9 cellular contexts compared by ENCODE assay signal in the genomic region with DNA sequence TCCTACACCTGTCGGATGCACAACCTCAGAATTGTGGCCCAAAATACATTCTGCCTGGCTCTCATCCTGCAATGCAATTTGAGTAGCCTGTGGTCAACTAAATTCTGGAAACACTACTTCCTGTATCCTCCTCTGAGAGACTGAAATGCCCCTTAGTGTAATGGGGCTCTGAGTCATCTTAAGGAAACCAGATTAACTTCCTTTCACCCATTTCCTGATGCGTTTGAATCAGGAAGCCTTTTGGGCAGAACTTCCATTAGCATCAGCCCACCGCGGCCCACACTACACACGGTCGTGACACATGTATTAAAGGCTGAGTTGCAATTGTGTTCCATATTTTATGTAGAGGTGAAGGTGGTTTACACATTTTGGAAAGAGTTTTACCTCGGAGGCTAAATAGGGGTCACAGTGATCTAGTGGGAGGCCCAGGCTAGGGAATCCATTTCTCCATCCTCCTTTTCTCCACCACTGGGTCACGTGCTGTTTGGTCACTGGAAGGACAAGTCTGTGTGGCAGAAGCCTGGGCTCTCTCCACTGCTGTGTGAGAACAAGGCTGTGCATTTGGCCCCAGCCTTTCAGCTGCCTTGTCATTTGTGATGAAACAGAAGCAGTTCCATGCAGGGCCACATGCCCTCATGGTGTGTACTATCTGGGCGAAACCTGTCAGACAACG. TPM values are rescaled to one million over a fixed set of nuclear protein-coding genes. Genes with fewer than 3 reads are reported as not detected.
DNase-seq lines count a peak whose midpoint lies in the region; ATAC-seq, FAIRE-seq and TF ChIP-seq lines count a peak whose summit lies in the region.
"Had no signal": no experiment of that assay in that cellular context is flagged by ENCODE, and none has a peak within 500 bp of the region (broad histone marks: within the 10 kb centered on the region; RNA-seq: fewer than 3 reads in every experiment).

No MANE protein-coding gene starts in this region.

- H2BK5ac ChIP-seq in mesendoderm (ENCODE audit: low read length): no peak overlapping the region

- no peak overlapping the region for H2AK5ac ChIP-seq in mesendoderm (ENCODE audit: low read length)

- in situ Hi-C loops in G401 (cut with HindIII; ENCODE audit: low sequenced_read_pairs): no loop called here

- no peak overlapping the region for H3K27ac ChIP-seq in mesendoderm (ENCODE audit: low read depth, low read length)

- no peak for TF ChIP-seq POLR2A in lower leg skin (IDR thresholded peaks at IDR 0.05)

- H3K27ac Mint-ChIP-seq in activated T-helper 17 cell treated with anti-CD3 and anti-CD28 coated beads, Interleukin-2, amount 50 U/mL, for 72 hours: peak overlapping the region; percentile 68

- H2BK15ac ChIP-seq in mesendoderm (replicated peaks; ENCODE audit: low read depth): no peak overlapping the region

- H3K4me3 Mint-ChIP-seq in activated T-helper 17 cell treated with anti-CD3 and anti-CD28 coated beads, Interleukin-2, amount 50 U/mL, for 72 hours: peak overlapping the region; percentile 17
- H3K4me3 Mint-ChIP-seq: brain had no signal

- no peaks in the 10 kb centered on the region for H3K79me1 ChIP-seq in mesendoderm (ENCODE audit: low read length)

- peaks cover 30% of the 10 kb centered on the region for H3K4me1 Mint-ChIP-seq in activated T-helper 17 cell treated with anti-CD3 and anti-CD28 coated beads, Interleukin-2, amount 50 U/mL, for 72 hours

- no CpG with 5 or more reads among the region's 10 CpGs for WGBS in mesendoderm (ENCODE audit: extremely low coverage, insufficient coverage, low lambda C conversion rate)
- WGBS in lower leg skin, 2 donors: 67 to 76% methylated on average over 10 of the region's 10 CpGs

- H3K23ac ChIP-seq in mesendoderm (ENCODE audit: low read length): no peak overlapping the region

- peak; percentile 70 for ATAC-seq in activated T-helper 17 cell treated with anti-CD3 and anti-CD28 coated beads, Interleukin-2, amount 50 U/mL, for 72 hours (replicated peaks)

- H3K27me3 ChIP-seq in mesendoderm (ENCODE audit: insufficient read depth, low read length, poor library complexity): no peaks in the 10 kb centered on the region

- H3K18ac ChIP-seq in mesendoderm (ENCODE audit: low read length): no peak overlapping the region

- peaks cover 7% of the 10 kb centered on the region for H3K4me1 ChIP-seq in mesendoderm (ENCODE audit: control insufficient read depth, low read depth, low read length)

- no peaks in the 10 kb centered on the region for H3K27me3 Mint-ChIP-seq in activated T-helper 17 cell treated with anti-CD3 and anti-CD28 coated beads, Interleukin-2, amount 50 U/mL, for 72 hours
- H3K27me3 Mint-ChIP-seq: brain had no signal

- H3K56ac ChIP-seq in mesendoderm (ENCODE audit: low read length): no peak overlapping the region

- H2BK120ac ChIP-seq in mesendoderm (ENCODE audit: low read depth, low read length): no peak overlapping the region

- H3K4me3 ChIP-seq in mesendoderm (ENCODE audit: low read length) (no peak overlapping the region), lower leg skin (ENCODE audit: low read depth, poor library complexity, severe bottlenecking) (no peak overlapping the region)

- no peak overlapping the region for H4K5ac ChIP-seq in mesendoderm (ENCODE audit: low read length)

- no peak overlapping the region for H3K4ac ChIP-seq in mesendoderm (ENCODE audit: low read depth, low read length)

- H3K36me3 ChIP-seq in mesendoderm (ENCODE audit: control insufficient read depth, insufficient read depth, low read length): no peaks in the 10 kb centered on the region

- no peak overlapping the region for H3K4me2 ChIP-seq in mesendoderm (ENCODE audit: low read length)

- H3K36me3 Mint-ChIP-seq in activated T-helper 17 cell treated with anti-CD3 and anti-CD28 coated beads, Interleukin-2, amount 50 U/mL, for 72 hours (ENCODE audit: low read depth): no peaks in the 10 kb centered on the region
- H3K36me3 Mint-ChIP-seq: brain had no signal

- no peak overlapping the region for H4K8ac ChIP-seq in mesendoderm (ENCODE audit: low read depth, low read length)

- no peak overlapping the region for H3K9ac ChIP-seq in mesendoderm (ENCODE audit: low read length)

- FAIRE-seq in HTR-8/SVneo (lab: Jason Lieb, UNC): no peak

- intact Hi-C loops in lower leg skin (cut with DNase I; ENCODE audit: low total_unique reads) (no loop called here), posterior cingulate gyrus (cut with DNase I) (loop anchor here (10.0 kb wide), 2 partner anchors 60 to 150 kb away; a partner anchor contains a TSS)

- no peak for TF ChIP-seq CTCF in lower leg skin (IDR thresholded peaks at IDR 0.05)

- DNase-seq in GF-D8 (lab: John Stamatoyannopoulos, UW) (peak; percentile 83), HTR-8/SVneo (ENCODE audit: insufficient read length, low spot score) (peak; percentile 87), mesendoderm (peak; percentile 58), lower leg skin (ENCODE audit: low spot score in 2 of 2) (no peak), G401 (ENCODE audit: low spot score) (no peak), posterior cingulate gyrus (no peak), activated gamma-delta T cell treated with Interleukin-2 at 50 U/mL for 16 hours (no peak)

- H3K9me3 Mint-ChIP-seq in activated T-helper 17 cell treated with anti-CD3 and anti-CD28 coated beads, Interleukin-2, amount 50 U/mL, for 72 hours: no peaks in the 10 kb centered on the region
- H3K9me3 Mint-ChIP-seq: brain had no signal

- H3K79me2 ChIP-seq in mesendoderm (ENCODE audit: control insufficient read depth, insufficient read depth, low read length): no peaks in the 10 kb centered on the region

RNA-seq across cellular contexts. Expression of a gene that starts 55.9 kb away (rescaled TPM):
- 10 to 100 TPM; 29.5 to 39.5 TPM for total RNA-seq in activated T-helper 17 cell treated with anti-CD3 and anti-CD28 coated beads, Interleukin-2, amount 50 U/mL, for 72 hours
- 41.4 TPM for polyA plus RNA-seq in mesendoderm (2013, experiment 1 of 2)
- 42.1 TPM for polyA plus RNA-seq in mesendoderm (2013, experiment 2 of 2)
- 10 to 100 TPM; 36.4 to 41.9 (median 39.7) TPM for total RNA-seq in lower leg skin
- total RNA-seq in G401 (2014; rRNA removed; shearing (Covaris generic)): 10.4 and 14.7 TPM in 2 replicates

Comparison
In these comparisons a context has a peak if more than half of its experiments do, and no peak if none do; other contexts are left out.
1. DNase-seq: peak in GF-D8 (single experiment), HTR-8/SVneo (single experiment) and mesendoderm (single experiment); none in lower leg skin (0 of 2), G401 (single experiment), posterior cingulate gyrus (0 of 10) and activated gamma-delta T cell treated with Interleukin-2 at 50 U/mL for 16 hours (single experiment).